ENCODE assay signal across 17 cellular contexts in genomic region chr13:42495256-42495655, GRCh38.
DNase-seq lines count a peak whose midpoint lies in the region; ATAC-seq and TF ChIP-seq lines count a peak whose summit lies in the region.
"Had no signal": no experiment of that assay in that cellular context is flagged by ENCODE, and none has a peak within 500 bp of the region (broad histone marks: within the 10 kb centered on the region; RNA-seq: fewer than 3 reads in every experiment).

No MANE protein-coding gene starts in this region.

- H3K9me3 Mint-ChIP-seq in activated CD4-positive, alpha-beta memory T cell treated with anti-CD3 and anti-CD28 coated beads, Interleukin-2, amount 10 ng/mL, durations not matched to agents 7 days and 5 days, result peaks cover 9% of the 10 kb centered on the region
- H3K9me3 Mint-ChIP-seq in glutamatergic neuron (ENCODE audit: unreplicated experiment), result no peaks in the 10 kb centered on the region
- H3K9me3 Mint-ChIP-seq: effector memory CD8-positive, alpha-beta T cell; type B pancreatic cell had no signal

- H3K27ac Mint-ChIP-seq in activated CD4-positive, alpha-beta memory T cell treated with anti-CD3 and anti-CD28 coated beads, Interleukin-2, amount 10 ng/mL, durations not matched to agents 7 days and 5 days, result peak overlapping the region; percentile 83
- H3K27ac Mint-ChIP-seq in glutamatergic neuron (ENCODE audit: unreplicated experiment), result no peak overlapping the region
- H3K27ac Mint-ChIP-seq: effector memory CD8-positive, alpha-beta T cell; type B pancreatic cell had no signal

- POLR2A ChIA-PET in activated CD4-positive, alpha-beta memory T cell treated with anti-CD3 and anti-CD28 coated beads, Interleukin-2, amount 10 ng/mL, durations not matched to agents 7 days and 5 days (lab: Charles Lee), result interaction anchor here (0.6 to 6.5 kb wide), 4 partner anchors 89 to 223 kb away, joined by 3 to 102 read pairs (median 7); partner anchors contain the start of gene AKAP11

- peaks cover 9% of the 10 kb centered on the region for H3K36me3 Mint-ChIP-seq in activated CD4-positive, alpha-beta memory T cell treated with anti-CD3 and anti-CD28 coated beads, Interleukin-2, amount 10 ng/mL, durations not matched to agents 7 days and 5 days (ENCODE audit: low read depth)
- no peaks in the 10 kb centered on the region for H3K36me3 Mint-ChIP-seq in glutamatergic neuron (ENCODE audit: unreplicated experiment)
- H3K36me3 Mint-ChIP-seq: type B pancreatic cell had no signal

- H2AFZ ChIP-seq in ACC112 (ENCODE audit: low read length, unreplicated experiment), result peak overlapping the region; percentile 45

- no peaks in the 10 kb centered on the region for H3K27me3 Mint-ChIP-seq in activated CD4-positive, alpha-beta memory T cell treated with anti-CD3 and anti-CD28 coated beads, Interleukin-2, amount 10 ng/mL, durations not matched to agents 7 days and 5 days
- H3K27me3 Mint-ChIP-seq in glutamatergic neuron (ENCODE audit: unreplicated experiment), result peaks cover 4% of the 10 kb centered on the region

- peak overlapping the region; percentile 58 for H3K27ac ChIP-seq in ACC112 (ENCODE audit: low read depth, low read length)
- H3K27ac ChIP-seq: pancreas, SK-N-MC had no signal

- H3K79me2 ChIP-seq in ACC112 (ENCODE audit: control insufficient read depth, insufficient read depth, low read length, unreplicated experiment), result no peaks in the 10 kb centered on the region

- peak overlapping the region; percentile 29 for H3K4me3 Mint-ChIP-seq in activated CD4-positive, alpha-beta memory T cell treated with anti-CD3 and anti-CD28 coated beads, Interleukin-2, amount 10 ng/mL, durations not matched to agents 7 days and 5 days
- no peak overlapping the region for H3K4me3 Mint-ChIP-seq in glutamatergic neuron (ENCODE audit: unreplicated experiment)
- H3K4me3 Mint-ChIP-seq: effector memory CD8-positive, alpha-beta T cell; type B pancreatic cell had no signal

- H3K4me3 ChIP-seq in ACC112 (ENCODE audit: low read depth, low read length), result no peak overlapping the region
- H3K4me3 ChIP-seq: pancreas, SK-N-MC had no signal

- DNase-seq in ELR (ENCODE audit: low read depth), result peak; percentile 8
- DNase-seq in activated CD4-positive, alpha-beta memory T cell treated with anti-CD3 and anti-CD28 coated beads, Interleukin-2, amount 10 ng/mL, durations not matched to agents 7 days and 5 days, result no peak
- DNase-seq in DMS114 treated with DMSO at 0.1 percent for 48 hours (lab: John Stamatoyannopoulos, UW; ENCODE audit: unreplicated experiment), result no peak
- no peak for DNase-seq in NCI-H187 (lab: John Stamatoyannopoulos, UW)
- DNase-seq in glutamatergic neuron, result no peak
- DNase-seq: activated CD8-positive, alpha-beta memory T cell treated with anti-CD3 and anti-CD28 coated beads for 24 hours; activated naive CD4-positive, alpha-beta T cell treated with anti-CD3 and anti-CD28 coated beads, Interleukin-2, amount 50 U/mL, for 16 hours; effector memory CD8-positive, alpha-beta T cell; left ventricle myocardium superior; NCI-H1694 treated with DMSO at 0.1 percent for 48 hours; pancreas; stimulated activated CD4-positive, alpha-beta T cell treated with anti-CD3 and anti-CD28 coated beads, Interleukin-4, amount 100 ng/mL, for 24 hours had no signal

- no peaks in the 10 kb centered on the region for H3K27me3 ChIP-seq in ACC112 (ENCODE audit: insufficient read depth, low read length)
- H3K27me3 ChIP-seq: pancreas had no signal

- CTCF ChIA-PET in activated CD4-positive, alpha-beta memory T cell treated with anti-CD3 and anti-CD28 coated beads, Interleukin-2, amount 10 ng/mL, durations not matched to agents 7 days and 5 days (lab: Charles Lee), result interaction anchor here (3.5 kb wide), 1 partner anchor 161 kb away, joined by 10 read pairs; no protein-coding TSS in a partner anchor

- peaks cover 67% of the 10 kb centered on the region for H3K4me1 Mint-ChIP-seq in activated CD4-positive, alpha-beta memory T cell treated with anti-CD3 and anti-CD28 coated beads, Interleukin-2, amount 10 ng/mL, durations not matched to agents 7 days and 5 days
- no peaks in the 10 kb centered on the region for H3K4me1 Mint-ChIP-seq in glutamatergic neuron (ENCODE audit: low read depth, unreplicated experiment)

- no peaks in the 10 kb centered on the region for H3K36me3 ChIP-seq in ACC112 (ENCODE audit: insufficient read depth, low read length)
- H3K36me3 ChIP-seq: pancreas had no signal

- H3K4me1 ChIP-seq in ACC112 (ENCODE audit: control insufficient read depth, insufficient read depth, low read length, unreplicated experiment), result peaks cover 33% of the 10 kb centered on the region
- H3K4me1 ChIP-seq: pancreas had no signal

- no peak for TF ChIP-seq CTCF in glutamatergic neuron (IDR thresholded peaks at IDR 0.05; ENCODE audit: partially characterized antibody, unreplicated experiment)

- ATAC-seq in esophagus mucosa (peak; percentile 46), GM19035 (IDR thresholded peaks at IDR 0.05; ENCODE audit: unreplicated experiment) (no peak)
- ATAC-seq: effector memory CD8-positive, alpha-beta T cell; left ventricle myocardium superior; pancreas had no signal
